Comparison of ENCODE assay signal across 8 cellular contexts in genomic region chr19:5905072-5905778, GRCh38. TPM values are rescaled to one million over a fixed set of nuclear protein-coding genes. Genes with fewer than 3 reads are reported as not detected.
DNase-seq lines count a peak whose midpoint lies in the region; ATAC-seq, FAIRE-seq and TF ChIP-seq lines count a peak whose summit lies in the region.

No MANE protein-coding gene starts in this region.

- H2BK120ac ChIP-seq in mesenchymal stem cell (ENCODE audit: low read depth, low read length): no peak overlapping the region

- no peak for ATAC-seq in heart left ventricle

- H3K4ac ChIP-seq in mesenchymal stem cell (ENCODE audit: low read depth in 1 of 2, low read length in 2 of 2): peak overlapping the region in 1 of 2 experiments; percentile 83

- H3K4me1 ChIP-seq in heart left ventricle (peaks cover 4 to 38% (median 23%) of the 10 kb centered on the region in 12 donors), mesenchymal stem cell (ENCODE audit: control insufficient read depth, insufficient read depth, low read depth, low read length) (peaks cover 22% of the 10 kb centered on the region), vagina (peaks cover 39% of the 10 kb centered on the region)

- peak overlapping the region; percentile 99 for H2AFZ ChIP-seq in mesenchymal stem cell (ENCODE audit: low read depth, low read length)

- H4K91ac ChIP-seq in mesenchymal stem cell (ENCODE audit: low read length): peak overlapping the region; percentile 6

- TF ChIP-seq CTCF in heart left ventricle (IDR thresholded peaks at IDR 0.05) (no peak), astrocyte of the spinal cord (IDR thresholded peaks at IDR 0.05; ENCODE audit: low read depth, low read length) (no peak), vagina (IDR thresholded peaks at IDR 0.05) (no peak)

- no peak overlapping the region for H2BK15ac ChIP-seq in mesenchymal stem cell (ENCODE audit: low read depth, poor library complexity, severe bottlenecking)

- no peak overlapping the region for H2BK5ac ChIP-seq in mesenchymal stem cell (ENCODE audit: low read depth, low read length, poor library complexity, severe bottlenecking)

- H3K4me3 ChIP-seq in heart left ventricle (peak overlapping the region; percentile 56 to 98 (median 86)), astrocyte of the spinal cord (ENCODE audit: low read depth, low read length) (peak overlapping the region; percentile 98), mesenchymal stem cell (ENCODE audit: insufficient read depth in 1 of 2, low read depth in 1 of 2, low read length in 2 of 2) (peak overlapping the region; percentile 93 to 100), vagina (peak overlapping the region; percentile 77 to 78)

- H3K9ac ChIP-seq in mesenchymal stem cell (ENCODE audit: low read length): peak overlapping the region; percentile 91

- no peak for FAIRE-seq in urothelium cell line (lab: Jason Lieb, UNC)

- H3K27ac ChIP-seq in heart left ventricle: peak overlapping the region in 11 of 12 donors; percentile 50 to 94 (median 91)
- no peak overlapping the region for H3K27ac ChIP-seq in mesenchymal stem cell (ENCODE audit: low read length, poor library complexity, severe bottlenecking)
- peak overlapping the region; percentile 30 for H3K27ac ChIP-seq in vagina

- H3K79me1 ChIP-seq in mesenchymal stem cell (replicated peaks; ENCODE audit: low read length, poor library complexity, severe bottlenecking): peaks cover 18% of the 10 kb centered on the region

- H3K4me2 ChIP-seq in mesenchymal stem cell (ENCODE audit: low read length, poor library complexity, severe bottlenecking): peak overlapping the region; percentile 88

- H3K27me3 ChIP-seq in heart left ventricle: no peaks in the 10 kb centered on the region
- H3K27me3 ChIP-seq in mesenchymal stem cell (ENCODE audit: control insufficient read depth in 1 of 2, insufficient read depth in 1 of 2, low read length in 2 of 2): no peaks in the 10 kb centered on the region
- H3K27me3 ChIP-seq in vagina: no peaks in the 10 kb centered on the region

- 48 to 50% (median 49%) methylated on average over 34 of the region's 34 CpGs for WGBS in heart left ventricle, 4 donors
- WGBS in mesenchymal stem cell: 56% methylated on average over 33 of the region's 34 CpGs

- H3K9me3 ChIP-seq in heart left ventricle (no peaks in the 10 kb centered on the region), mesenchymal stem cell (ENCODE audit: control insufficient read depth, low read length) (no peaks in the 10 kb centered on the region), vagina (no peaks in the 10 kb centered on the region)

- peak in 1 of 5 donors; percentile 26 for DNase-seq in heart left ventricle
- DNase-seq in cardiac septum (ENCODE audit: low spot score): no peak
- DNase-seq in astrocyte of the spinal cord (ENCODE audit: low read depth, low spot score): no peak
- DNase-seq in mesenchymal stem cell: no peak
- DNase-seq in vagina (ENCODE audit: extremely low spot score in 2 of 2): no peak
- DNase-seq in A172 (ENCODE audit: low spot score): no peak
- no peak for DNase-seq in urothelium cell line (ENCODE audit: low spot score)
- DNase-seq in occipital lobe (lab: John Stamatoyannopoulos, UW): no peak

- intact Hi-C loops in heart left ventricle (cut with DNase I) (loop anchor here in 2 of 10 donors (2.0 to 10.0 kb wide), 3 partner anchors 70 to 470 kb away; partner anchors contain the start of genes RANBP3 (in 2 of the 2), ALKBH7 (in 1 of the 2) and PSPN (in 1 of the 2)), cardiac septum (cut with DNase I) (loop anchor here (5.0 kb wide), 1 partner anchor 62 kb away; no protein-coding TSS in a partner anchor), vagina (cut with DNase I) (no loop called here)

- peak overlapping the region in 1 of 2 experiments; percentile 98 for H3K14ac ChIP-seq in mesenchymal stem cell (ENCODE audit: low read length in 2 of 2)

- TF ChIP-seq POLR2A in heart left ventricle (IDR thresholded peaks at IDR 0.05) (no peak), vagina (IDR thresholded peaks at IDR 0.05) (no peak)

- peak overlapping the region in 1 of 2 experiments; percentile 18 for H2BK12ac ChIP-seq in mesenchymal stem cell (ENCODE audit: low read length in 2 of 2)

- H2AK5ac ChIP-seq in mesenchymal stem cell (ENCODE audit: low read length, severe bottlenecking): no peak overlapping the region

- peak overlapping the region; percentile 14 for H4K8ac ChIP-seq in mesenchymal stem cell (ENCODE audit: low read length)

- H3K18ac ChIP-seq in mesenchymal stem cell (ENCODE audit: low read depth in 1 of 2, low read length in 2 of 2): peak overlapping the region; percentile 14 to 82

- peak overlapping the region in 1 of 2 experiments; percentile 89 for H3K23ac ChIP-seq in mesenchymal stem cell (ENCODE audit: low read length in 2 of 2)

- in situ Hi-C loops in astrocyte of the spinal cord (cut with HindIII; ENCODE audit: low sequenced_read_pairs): no loop called here

- H3K36me3 ChIP-seq in heart left ventricle: peaks cover 0 to 28% (median 22%) of the 10 kb centered on the region in 9 donors
- H3K36me3 ChIP-seq in mesenchymal stem cell (ENCODE audit: control insufficient read depth in 1 of 2, insufficient read depth in 2 of 2, low read depth in 1 of 2, low read length in 2 of 2): peaks cover 23 to 26% of the 10 kb centered on the region in 2 experiments
- H3K36me3 ChIP-seq in vagina: peaks cover 0 to 8% of the 10 kb centered on the region in 2 donors

RNA-seq across cellular contexts. Expression of gene VMAC, which starts 0.6 kb away (rescaled TPM):
- total RNA-seq in heart left ventricle (1 to 10 TPM; 1.7 to 3.9 (median 2.3) TPM), cardiac septum (2.4 TPM), vagina (7.9 TPM), occipital lobe (4.1 TPM)
- polyA plus RNA-seq in heart left ventricle: 1 to 10 TPM; 1.3 to 3.8 TPM
- 3.1 TPM for polyA plus RNA-seq in mesenchymal stem cell (2013, experiment 1 of 2)
- 2.4 TPM for polyA plus RNA-seq in mesenchymal stem cell (2013, experiment 2 of 2)
- total RNA-seq in A172 (2014; rRNA removed; shearing (Covaris generic)): 3.0 and 3.2 TPM in 2 replicates

RNA-seq across cellular contexts. Expression of gene NDUFA11, which starts 1.6 kb away (rescaled TPM):
- total RNA-seq in heart left ventricle (100 to 1,000 TPM; 388 to 533 (median 476) TPM), cardiac septum (414 TPM), vagina (318 TPM), occipital lobe (79.9 TPM)
- polyA plus RNA-seq in heart left ventricle: 100 to 1,000 TPM; 791 to 945 TPM
- polyA plus RNA-seq in mesenchymal stem cell (2013, experiment 1 of 2): 338 TPM
- 347 TPM for polyA plus RNA-seq in mesenchymal stem cell (2013, experiment 2 of 2)
- total RNA-seq in A172 (2014; rRNA removed; shearing (Covaris generic)): 208 and 242 TPM in 2 replicates

RNA-seq across cellular contexts. Expression of gene CAPS, which starts 8.8 kb away (rescaled TPM):
- total RNA-seq in heart left ventricle (1 to 10 TPM; 1.2 to 6.2 (median 3.3) TPM), cardiac septum (2.7 TPM), vagina (35.8 TPM), occipital lobe (7.0 TPM)
- 1 to 10 TPM; 2.4 to 4.8 TPM for polyA plus RNA-seq in heart left ventricle
- polyA plus RNA-seq in mesenchymal stem cell (2013, experiment 1 of 2): 2.4 TPM
- 2.3 TPM for polyA plus RNA-seq in mesenchymal stem cell (2013, experiment 2 of 2)
- 12.0 and 15.0 TPM in 2 replicates for total RNA-seq in A172 (2014; rRNA removed; shearing (Covaris generic))

RNA-seq across cellular contexts. Expression of gene FUT5, which starts 34.9 kb away (rescaled TPM):
- total RNA-seq in heart left ventricle: not detected
- polyA plus RNA-seq in heart left ventricle: not detected
- not detected for total RNA-seq in cardiac septum
- polyA plus RNA-seq in mesenchymal stem cell (2013, experiment 1 of 2): not detected
- polyA plus RNA-seq in mesenchymal stem cell (2013, experiment 2 of 2): not detected
- not detected for total RNA-seq in vagina
- total RNA-seq in A172 (2014; rRNA removed; shearing (Covaris generic)): not detected in 2 replicates
- not detected for total RNA-seq in occipital lobe

RNA-seq across cellular contexts. Expression of gene FUT3, which starts 54.0 kb away (rescaled TPM):
- total RNA-seq in heart left ventricle: not detected
- polyA plus RNA-seq in heart left ventricle: under 1 TPM in 1 of 2 donors, not detected in 1; 0.07 TPM
- total RNA-seq in cardiac septum: not detected
- polyA plus RNA-seq in mesenchymal stem cell (2013, experiment 1 of 2): not detected
- polyA plus RNA-seq in mesenchymal stem cell (2013, experiment 2 of 2): not detected
- 20.9 TPM for total RNA-seq in vagina
- not detected in 2 replicates for total RNA-seq in A172 (2014; rRNA removed; shearing (Covaris generic))
- total RNA-seq in occipital lobe: not detected
